In the genomic region with DNA sequence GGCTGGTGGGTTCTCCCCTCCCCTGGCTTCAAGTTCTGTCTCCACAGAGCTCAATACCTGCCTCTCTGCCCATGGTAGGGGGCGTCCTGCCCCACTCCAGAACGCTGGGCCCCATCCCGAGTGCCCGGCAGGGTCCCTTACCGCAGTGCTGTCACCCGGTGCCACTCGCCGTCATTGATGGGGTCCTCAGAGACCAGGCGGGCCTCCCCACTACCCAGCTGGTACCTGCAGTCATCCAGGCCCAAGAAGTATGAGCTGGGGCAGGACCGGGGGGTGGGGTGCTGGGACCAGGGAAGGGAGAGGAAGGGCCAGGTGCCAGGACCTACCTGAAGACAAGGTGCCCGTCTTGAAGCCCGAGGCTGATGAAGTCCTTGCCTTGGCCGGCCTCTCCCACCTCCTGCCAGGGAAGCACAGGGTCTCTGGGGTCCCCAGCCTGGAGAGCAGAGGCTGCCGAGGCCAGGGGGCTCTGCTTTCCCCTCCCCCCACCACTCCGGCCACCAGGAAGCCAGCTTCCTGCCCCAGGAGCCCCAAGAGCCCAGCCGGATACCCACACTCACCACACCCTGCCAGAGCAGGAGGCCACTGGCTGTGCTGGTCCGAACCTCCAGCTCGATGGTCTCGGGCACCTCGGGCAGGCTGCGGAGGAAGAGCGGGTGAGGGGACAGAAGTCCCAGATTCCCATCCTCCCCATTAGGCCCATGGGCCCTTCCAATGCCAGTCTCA, we compare ENCODE assay signal across 2 cellular contexts.
TF ChIP-seq lines count a peak whose summit lies in the region.

No MANE protein-coding gene starts in this region.

TF ChIP-seq in GM12891, 5 proteins besides CTCF, POLR2A, EP300 and RAD21 (continued from another document):
- no peak for TF ChIP-seq POU2F2 (IDR thresholded peaks at IDR 0.05; ENCODE audit: low read depth, low read length)

TF ChIP-seq in K562, 482 proteins besides CTCF, POLR2A, EP300 and RAD21 (continued from another document):
- TF ChIP-seq, protein P1, sequence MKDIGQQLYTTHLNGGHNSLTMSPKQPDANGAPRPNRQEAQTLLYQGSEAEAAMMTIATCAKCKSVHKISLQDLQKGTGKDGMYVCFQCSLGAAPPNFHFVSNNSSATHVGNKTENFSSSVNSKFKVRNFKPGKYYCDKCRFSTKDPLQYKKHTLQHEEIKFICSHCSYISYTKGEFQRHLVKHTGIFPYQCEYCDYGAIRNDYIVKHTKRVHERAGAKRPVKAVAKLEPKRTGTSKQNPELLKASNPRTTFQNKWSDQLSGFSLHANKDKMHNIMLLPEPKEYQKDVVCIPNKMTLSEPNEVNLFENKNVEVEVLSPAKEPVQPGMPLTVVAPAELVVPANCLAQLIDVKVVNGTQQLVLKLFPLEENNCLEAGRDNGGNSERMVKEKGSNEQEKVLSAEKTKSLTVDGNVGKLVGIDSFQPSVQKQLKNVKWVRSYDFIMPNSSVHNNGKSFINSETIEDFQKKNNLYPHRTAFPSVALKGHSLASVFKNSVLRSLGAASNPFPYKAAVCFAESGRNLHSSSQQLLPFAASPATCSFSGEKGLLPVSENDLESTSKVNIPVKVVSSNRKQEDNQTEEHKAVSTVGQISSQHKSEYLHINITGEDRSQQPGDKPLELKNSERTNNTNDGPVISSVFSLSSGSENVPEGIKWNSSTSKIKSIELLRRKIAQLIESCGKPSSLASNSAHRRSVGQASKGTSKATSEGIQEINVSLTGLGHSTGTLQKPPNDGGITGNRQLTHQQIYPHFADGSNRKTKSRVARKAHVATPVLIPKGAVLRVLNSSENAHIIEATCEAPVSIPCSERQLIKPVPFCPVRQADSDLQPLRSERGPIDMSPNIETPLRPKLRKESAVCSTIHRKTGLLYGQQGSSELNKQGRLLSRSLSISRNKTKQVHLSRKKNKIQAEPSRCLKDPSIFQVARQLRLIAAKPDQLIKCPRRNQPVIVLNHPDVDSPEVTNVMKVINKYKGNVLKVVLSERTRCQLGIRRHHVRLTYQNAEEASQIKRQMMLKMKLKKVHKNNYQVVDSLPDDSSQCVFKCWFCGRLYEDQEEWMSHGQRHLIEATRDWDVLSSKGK (CRISPR knock-in tag; IDR thresholded peaks at IDR 0.05), result no peak
